ENCODE assay signal across 23 cellular contexts in genomic region chrX:47199286-47199685, GRCh38. TPM values are rescaled to one million over a fixed set of nuclear protein-coding genes. Genes with fewer than 3 reads are reported as not detected.
DNase-seq lines count a peak whose midpoint lies in the region; ATAC-seq and TF ChIP-seq lines count a peak whose summit lies in the region.
"Had no signal": no experiment of that assay in that cellular context is flagged by ENCODE, and none has a peak within 500 bp of the region (broad histone marks: within the 10 kb centered on the region; RNA-seq: fewer than 3 reads in every experiment).

No MANE protein-coding gene starts in this region.

- BruUV-seq in IMR-90 (replicated peaks; lab: Mats Ljungman, UMichigan): no TSS peak

- H3K56ac ChIP-seq in IMR-90 (ENCODE audit: extremely low read depth, insufficient read depth, low read length): no peak overlapping the region

- H3K14ac ChIP-seq in IMR-90 (replicated peaks; ENCODE audit: low read depth, low read length): no peak overlapping the region

- in situ Hi-C loops in IMR-90 (cut with MboI; ENCODE audit: low sequenced_read_pairs): loop anchor here (10.0 kb wide), 2 partner anchors 186 to 326 kb away; no protein-coding TSS in a partner anchor

- H3K27ac ChIP-seq in IMR-90 (ENCODE audit: insufficient read depth, low read length) (no peak overlapping the region), adrenal gland (peak overlapping the region in 3 of 5 donors; percentile 37 to 74 (median 47)), esophagus squamous epithelium (peak overlapping the region; percentile 16 to 85 (median 58)), skeletal muscle tissue (ENCODE audit: low read depth, low read length) (peak overlapping the region; percentile 45)
- H3K27ac ChIP-seq: BLaER1 treated with 17β-estradiol and CSF1 and Interleukin-3, amounts not matched to agents 10 nM and 100 nM; Peyer's patch; SJSA1 had no signal

- peak overlapping the region; percentile 63 for H2AK9ac ChIP-seq in IMR-90 (replicated peaks; ENCODE audit: low read depth, low read length, poor library complexity)

- H4K91ac ChIP-seq in IMR-90 (ENCODE audit: insufficient read depth, low read depth, low read length): no peak overlapping the region

- no peak overlapping the region for H2BK120ac ChIP-seq in IMR-90 (ENCODE audit: low read depth, low read length)

- peaks cover 71% of the 10 kb centered on the region for H3K36me3 ChIP-seq in IMR-90 (ENCODE audit: control insufficient read depth, insufficient read depth, low read length)
- peaks cover 0 to 59% of the 10 kb centered on the region in 2 donors for H3K36me3 ChIP-seq in adrenal gland (replicated peaks in 1 of 2)
- H3K36me3 ChIP-seq in esophagus squamous epithelium: peaks cover 43 to 64% (median 53%) of the 10 kb centered on the region in 3 donors
- H3K36me3 ChIP-seq in skeletal muscle tissue (ENCODE audit: control insufficient read depth in 3 of 3, insufficient read depth in 3 of 3, low read length in 3 of 3): peaks cover 42 to 65% (median 47%) of the 10 kb centered on the region in 3 donors

- no peak overlapping the region for H2BK15ac ChIP-seq in IMR-90 (ENCODE audit: low read depth, low read length)

- H4K8ac ChIP-seq in IMR-90 (ENCODE audit: low read depth in 2 of 2, low read length in 2 of 2): no peak overlapping the region

- H2AK5ac ChIP-seq in IMR-90 (ENCODE audit: low read depth, low read length): no peak overlapping the region

- no peak overlapping the region for H3K4me3 ChIP-seq in IMR-90 (ENCODE audit: insufficient read depth, low read depth, low read length)
- H3K4me3 ChIP-seq in adrenal gland: no peak overlapping the region
- H3K4me3 ChIP-seq in esophagus squamous epithelium: no peak overlapping the region
- H3K4me3 ChIP-seq in skeletal muscle tissue (ENCODE audit: low read length in 3 of 3): no peak overlapping the region
- H3K4me3 ChIP-seq: BLaER1 treated with 17β-estradiol and CSF1 and Interleukin-3, amounts not matched to agents 10 nM and 100 nM; GM12878; GM23248; Peyer's patch; SJSA1 had no signal

- H2AFZ ChIP-seq in IMR-90 (replicated peaks; ENCODE audit: low read length, poor library complexity): no peak overlapping the region
- H2AFZ ChIP-seq: GM23248 had no signal

- CTCF ChIA-PET in IMR-90 (lab: Yijun Ruan, JAX): no interaction called here

- H3K9me3 ChIP-seq in IMR-90 (ENCODE audit: control insufficient read depth, insufficient read depth, low read length) (no peaks in the 10 kb centered on the region), adrenal gland (replicated peaks in 1 of 3) (no peaks in the 10 kb centered on the region), esophagus squamous epithelium (no peaks in the 10 kb centered on the region), skeletal muscle tissue (ENCODE audit: control insufficient read depth in 3 of 3, low read length in 3 of 3) (no peaks in the 10 kb centered on the region)
- H3K9me3 ChIP-seq: BLaER1 treated with 17β-estradiol and CSF1 and Interleukin-3, amounts not matched to agents 10 nM and 100 nM; Peyer's patch; SJSA1 had no signal

- POLR2A ChIA-PET in IMR-90 (lab: Charles Lee; ENCODE audit: unreplicated experiment): no interaction called here

- intact Hi-C loops in IMR-90 (cut with micrococcal nuclease) (no loop called here), adrenal gland (cut with DNase I) (loop anchor here in 1 of 2 donors (10.0 kb wide), 2 partner anchors 186 to 326 kb away; no protein-coding TSS in a partner anchor), esophagus squamous epithelium (cut with DNase I) (no loop called here)

- no peak overlapping the region for H2BK5ac ChIP-seq in IMR-90 (ENCODE audit: low read depth, low read length, poor library complexity, severe bottlenecking)

- TF ChIP-seq POLR2A in IMR-90 (IDR thresholded peaks at IDR 0.05; ENCODE audit: low read depth, low read length) (no peak), adrenal gland (IDR thresholded peaks at IDR 0.05) (no peak), esophagus squamous epithelium (IDR thresholded peaks at IDR 0.05) (no peak)

- H3K9ac ChIP-seq in IMR-90 (ENCODE audit: low read depth, low read length) (no peak overlapping the region), skeletal muscle tissue (ENCODE audit: low read depth in 1 of 3, low read length in 3 of 3) (peak overlapping the region in 1 of 3 donors; percentile 42)

- H4K20me1 ChIP-seq in IMR-90 (ENCODE audit: insufficient read depth, low read length): peaks cover 80% of the 10 kb centered on the region

- no peaks in the 10 kb centered on the region; the same call in 1 of the 2 replicates for H3K27me3 ChIP-seq in IMR-90 (ENCODE audit: control insufficient read depth, insufficient read depth, low read length)
- H3K27me3 ChIP-seq in adrenal gland: no peaks in the 10 kb centered on the region
- no peaks in the 10 kb centered on the region for H3K27me3 ChIP-seq in esophagus squamous epithelium
- H3K27me3 ChIP-seq in skeletal muscle tissue (ENCODE audit: control insufficient read depth in 3 of 3, insufficient read depth in 3 of 3, low read length in 3 of 3): no peaks in the 10 kb centered on the region
- H3K27me3 ChIP-seq: Peyer's patch, SJSA1 had no signal

- H3K79me1 ChIP-seq in IMR-90 (ENCODE audit: low read depth in 1 of 2, low read length in 2 of 2): peaks cover 34 to 65% of the 10 kb centered on the region in 2 experiments

- TF ChIP-seq CTCF in IMR-90 (conservative IDR thresholded peaks at IDR 0.05; ENCODE audit: low read depth, low read length) (no peak), adrenal gland (IDR thresholded peaks at IDR 0.05) (no peak), esophagus squamous epithelium (IDR thresholded peaks at IDR 0.05) (no peak)

- no peak overlapping the region for H2BK20ac ChIP-seq in IMR-90 (ENCODE audit: low read depth, low read length)

- no peak overlapping the region for H3K4me2 ChIP-seq in IMR-90 (ENCODE audit: low read depth, low read length)
- H3K4me2 ChIP-seq: BLaER1 treated with 17β-estradiol and CSF1 and Interleukin-3, amounts not matched to agents 10 nM and 100 nM had no signal

- peaks cover 5% of the 10 kb centered on the region; the same call in 1 of the 2 replicates for H3K9me1 ChIP-seq in IMR-90 (ENCODE audit: insufficient read depth, low read length)

- TF ChIP-seq RAD21 in IMR-90 (IDR thresholded peaks at IDR 0.05; ENCODE audit: low read length): no peak

- WGBS in IMR-90 (ENCODE audit: extremely low coverage in 2 of 2, insufficient read length in 1 of 2), 2 experiments: 100% methylated on average over 1 of the region's 10 CpGs; no CpG with 5 or more reads in 1 of the 2 experiments
- 81 to 93% (median 86%) methylated on average over 8 to 10 of the region's 10 CpGs for WGBS in adrenal gland, 4 donors
- 91 to 96% methylated on average over 8 to 9 of the region's 10 CpGs for WGBS in esophagus squamous epithelium, 2 donors

- no peak overlapping the region for H3K4ac ChIP-seq in IMR-90 (ENCODE audit: low read depth, low read length)

- H3K23ac ChIP-seq in IMR-90 (ENCODE audit: low read depth, low read length): no peak overlapping the region

- dilution Hi-C loops in IMR-90 (cut with HindIII; ENCODE audit: low sequenced_read_pairs, unreplicated experiment): no loop called here

- DNase-seq in IMR-90: no peak
- DNase-seq in adrenal gland: no peak
- no peak for DNase-seq in esophagus squamous epithelium (lab: John Stamatoyannopoulos, UW)
- DNase-seq in HK-2 (ENCODE audit: unreplicated experiment): no peak
- DNase-seq: CD4-positive, alpha-beta memory T cell; DND-41; GM23248; KBM-7; MM.1S; NCI-H1048; NCI-H1417 treated with DMSO at 0.1 percent for 48 hours; NCI-H187; NCI-H446; NCI-H526; Peyer's patch had no signal

- ATAC-seq in IMR-90 (ENCODE audit: low read depth) (no peak), HG03354 (IDR thresholded peaks at IDR 0.05; ENCODE audit: poor library complexity, severe bottlenecking, unreplicated experiment) (no peak), GM18498 (IDR thresholded peaks at IDR 0.05; ENCODE audit: unreplicated experiment) (no peak)
- ATAC-seq: GM12878, HCT116, Right ventricle myocardium inferior had no signal

- H3K4me1 ChIP-seq in IMR-90 (ENCODE audit: control insufficient read depth, insufficient read depth, low read length): peaks cover 24% of the 10 kb centered on the region
- H3K4me1 ChIP-seq in adrenal gland (replicated peaks in 1 of 2): peaks cover 38 to 44% of the 10 kb centered on the region in 2 donors
- peaks cover 19 to 69% (median 41%) of the 10 kb centered on the region in 3 donors for H3K4me1 ChIP-seq in esophagus squamous epithelium
- H3K4me1 ChIP-seq in skeletal muscle tissue (ENCODE audit: control insufficient read depth in 3 of 3, insufficient read depth in 3 of 3, low read length in 3 of 3): peaks cover 50 to 59% (median 57%) of the 10 kb centered on the region in 3 donors

- no peak overlapping the region for H4K5ac ChIP-seq in IMR-90 (ENCODE audit: low read depth, low read length)

- no peak overlapping the region for H3K18ac ChIP-seq in IMR-90 (ENCODE audit: low read depth, low read length)

RNA-seq across cellular contexts. Expression of gene UBA1, which starts 5.7 kb away (rescaled TPM):
- total RNA-seq in IMR-90 (2012; rRNA removed): 256 and 299 TPM in 2 replicates
- 343 and 366 TPM in 2 replicates for polyA plus RNA-seq in IMR-90 (2012; rRNA removed)
- 253 and 341 TPM in 2 replicates for polyA plus RNA-seq in IMR-90 (2012; cell fraction: cytosol; rRNA removed)
- polyA plus RNA-seq in IMR-90 (2012; cell fraction: nucleus; rRNA removed; ENCODE audit: low replicate concordance): 285 and 480 TPM in 2 replicates
- 100 to 1,000 TPM; 167 to 356 (median 260) TPM for total RNA-seq in adrenal gland
- polyA plus RNA-seq in adrenal gland: 100 to 1,000 TPM; 160 to 214 (median 202) TPM
- total RNA-seq in esophagus squamous epithelium: 100 to 1,000 TPM; 126 to 238 (median 153) TPM
- total RNA-seq in skeletal muscle tissue: 57.4 TPM

RNA-seq across cellular contexts. Expression of gene CDK16, which starts 19.2 kb away (rescaled TPM):
- total RNA-seq in IMR-90 (2012; rRNA removed) (69.4 and 85.3 TPM in 2 replicates), adrenal gland (100 to 1,000 TPM; 101 to 187 (median 115) TPM), esophagus squamous epithelium (100 to 1,000 TPM in 2 of 4 donors, 10 to 100 TPM in 2; 78.1 to 115 (median 99.4) TPM), skeletal muscle tissue (38.6 TPM)
- polyA plus RNA-seq in IMR-90 (2012; rRNA removed) (106 and 116 TPM in 2 replicates), adrenal gland (100 to 1,000 TPM in 2 of 3 donors, 10 to 100 TPM in 1; 74.7 to 137 (median 123) TPM)
- polyA plus RNA-seq in IMR-90 (2012; cell fraction: cytosol; rRNA removed): 72.0 and 131 TPM in 2 replicates
- polyA plus RNA-seq in IMR-90 (2012; cell fraction: nucleus; rRNA removed; ENCODE audit: low replicate concordance): 187 and 297 TPM in 2 replicates

RNA-seq across cellular contexts. Expression of gene USP11, which starts 33.5 kb away (rescaled TPM):
- total RNA-seq in IMR-90 (2012; rRNA removed): 50.5 and 59.7 TPM in 2 replicates
- polyA plus RNA-seq in IMR-90 (2012; rRNA removed): 33.0 and 33.5 TPM in 2 replicates
- 18.8 and 25.3 TPM in 2 replicates for polyA plus RNA-seq in IMR-90 (2012; cell fraction: cytosol; rRNA removed)
- 110 and 113 TPM in 2 replicates for polyA plus RNA-seq in IMR-90 (2012; cell fraction: nucleus; rRNA removed; ENCODE audit: low replicate concordance)
- 10 to 100 TPM; 27.4 to 63.0 (median 56.5) TPM for total RNA-seq in adrenal gland
- polyA plus RNA-seq in adrenal gland: 10 to 100 TPM; 35.5 to 57.8 (median 50.1) TPM
- 10 to 100 TPM in 3 of 4 donors, 1 to 10 TPM in 1; 6.6 to 26.9 (median 21.3) TPM for total RNA-seq in esophagus squamous epithelium
- 61.1 TPM for total RNA-seq in skeletal muscle tissue

RNA-seq across cellular contexts. Expression of gene RBM10, which starts 54.3 kb away (rescaled TPM):
- 36.0 and 37.8 TPM in 2 replicates for total RNA-seq in IMR-90 (2012; rRNA removed)
- polyA plus RNA-seq in IMR-90 (2012; rRNA removed): 33.4 and 38.3 TPM in 2 replicates
- 26.7 and 40.1 TPM in 2 replicates for polyA plus RNA-seq in IMR-90 (2012; cell fraction: cytosol; rRNA removed)
- polyA plus RNA-seq in IMR-90 (2012; cell fraction: nucleus; rRNA removed; ENCODE audit: low replicate concordance): 61.7 and 97.3 TPM in 2 replicates
- total RNA-seq in adrenal gland: 10 to 100 TPM; 27.7 to 54.8 (median 36.3) TPM
- polyA plus RNA-seq in adrenal gland: 10 to 100 TPM; 35.2 to 75.9 (median 47.8) TPM
- 10 to 100 TPM; 28.1 to 35.6 (median 28.6) TPM for total RNA-seq in esophagus squamous epithelium
- total RNA-seq in skeletal muscle tissue: 30.8 TPM

RNA-seq across cellular contexts. Expression of gene NDUFB11, which starts 54.8 kb away (rescaled TPM):
- total RNA-seq in IMR-90 (2012; rRNA removed) (17.0 and 24.4 TPM in 2 replicates), adrenal gland (100 to 1,000 TPM in 7 of 8 donors, 10 to 100 TPM in 1; 77.0 to 159 (median 153) TPM), esophagus squamous epithelium (10 to 100 TPM; 41.4 to 74.6 (median 59.8) TPM), skeletal muscle tissue (75.2 TPM)
- polyA plus RNA-seq in IMR-90 (2012; rRNA removed) (58.3 and 67.7 TPM in 2 replicates), adrenal gland (100 to 1,000 TPM in 1 of 3 donors, 10 to 100 TPM in 2; 49.6 to 110 (median 70.0) TPM)
- polyA plus RNA-seq in IMR-90 (2012; cell fraction: cytosol; rRNA removed): 115 and 212 TPM in 2 replicates
- polyA plus RNA-seq in IMR-90 (2012; cell fraction: nucleus; rRNA removed; ENCODE audit: low replicate concordance): 20.4 and 29.9 TPM in 2 replicates
